In genomic region chrX:94560930-94561329, GRCh38 we compare ENCODE assay signal across 27 cellular contexts.
"Had no signal": no experiment of that assay in that cellular context is flagged by ENCODE, and none has a peak within 500 bp of the region (broad histone marks: within the 10 kb centered on the region; RNA-seq: fewer than 3 reads in every experiment).

No MANE protein-coding gene starts in this region.

- H3K27me3 ChIP-seq: Peyer's patch, SJCRH30 had no signal

- ATAC-seq: activated CD4-positive, alpha-beta T cell treated with anti-CD3 and anti-CD28 coated beads for 36 hours; activated T-helper 17 cell treated with anti-CD3 and anti-CD28 coated beads, Interleukin-2, amount 50 U/mL, for 72 hours had no signal

- DNase-seq: activated CD4-positive, alpha-beta memory T cell treated with anti-CD3 and anti-CD28 coated beads, Interleukin-2, amount 10 ng/mL, durations not matched to agents 7 days and 5 days; activated CD4-positive, alpha-beta T cell treated with anti-CD3 and anti-CD28 coated beads for 36 hours; activated CD4-positive, alpha-beta T cell treated with anti-CD3 and anti-CD28 coated beads, Interleukin-2, amount 50 U/mL, for 1 hour; activated gamma-delta T cell; activated naive CD4-positive, alpha-beta T cell treated with anti-CD3 and anti-CD28 coated beads, Interleukin-2, amount 10 ng/mL, durations not matched to agents 7 days and 5 days; activated naive CD8-positive, alpha-beta T cell treated with anti-CD3 and anti-CD28 coated beads for 36 hours; activated T-cell treated with anti-CD3 and anti-CD28 coated beads for 4 hours; activated T-cell treated with anti-CD3 and anti-CD28 coated beads, Interleukin-2, amount 50 U/mL, for 48 hours; central memory CD4-positive, alpha-beta T cell; Kasumi-1; KBM-7; NCI-H1048; NCI-H1417; NCI-H1930; NCI-H2171; NCI-H345; NCI-H510A; NCI-H526 treated with DMSO at 0.1 percent for 48 hours; NK-92 treated with Interleukin-12 subunit alpha and Interleukin-12 subunit beta, amount 100 ng/mL, for 24 hours; Peyer's patch; Right ventricle myocardium superior; SJCRH30; SK-N-SH; T-helper 1 cell; WERI-Rb-1 had no signal

- H3K36me3 ChIP-seq: Peyer's patch, SJCRH30, WERI-Rb-1 had no signal

- H3K4me3 ChIP-seq: Peyer's patch, SJCRH30 had no signal

- H3K4me1 ChIP-seq: Peyer's patch, SJCRH30 had no signal

- H3K9me3 ChIP-seq: Peyer's patch, SJCRH30, SK-N-SH had no signal

- H3K27ac ChIP-seq: Peyer's patch, RWPE1, SJCRH30, WERI-Rb-1 had no signal
